1 cellular context compared by ENCODE assay signal in the genomic region with DNA sequence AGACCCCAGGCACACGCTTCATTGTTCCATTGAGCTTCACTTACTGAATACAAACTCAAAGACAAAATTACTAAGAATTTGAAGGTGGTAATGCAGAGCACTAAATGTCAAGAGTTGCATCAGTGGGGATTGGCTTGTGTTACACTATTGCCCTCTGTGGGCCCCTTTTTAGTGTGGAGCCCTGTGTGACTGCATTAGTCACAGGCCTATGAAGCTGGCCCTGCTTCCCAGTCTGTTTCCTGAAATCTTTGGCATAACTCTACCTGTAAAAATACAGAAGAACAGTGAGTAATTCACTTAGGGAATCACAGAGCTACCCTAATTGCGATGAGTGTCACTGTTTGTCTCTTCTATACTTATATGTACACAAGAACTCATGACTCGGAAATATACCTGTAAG.
A peak's percentile ranks its signal among the peaks of the same experiment; 100 is the strongest.
TF ChIP-seq lines count a peak whose summit lies in the region.

No MANE protein-coding gene starts in this region.

TF ChIP-seq in SK-N-SH, 30 proteins besides CTCF, POLR2A, EP300 and RAD21:
- peak; percentile 45; the same call in 1 of the 2 replicates for TF ChIP-seq NFIC (IDR thresholded peaks at IDR 0.05; ENCODE audit: borderline replicate concordance)
- TF ChIP-seq ELF1 (IDR thresholded peaks at IDR 0.05), result no peak
TF ChIP-seq in SK-N-SH: peak in this region for 1.
